In genomic region chr14:35292051-35292769, GRCh38 we compare ENCODE assay signal across 8 cellular contexts. TPM values are rescaled to one million over a fixed set of nuclear protein-coding genes. Genes with fewer than 3 reads are reported as not detected.
DNase-seq lines count a peak whose midpoint lies in the region; ATAC-seq and TF ChIP-seq lines count a peak whose summit lies in the region.

TSS of gene PSMA6 (plus strand) at chr14:35292382. CDS start at chr14:35292477, 95 bp downstream.

- H3K79me2 ChIP-seq in PC-9 (ENCODE audit: low read depth): peaks cover 49% of the 10 kb centered on the region

- H3K4me3 ChIP-seq in Jurkat, Clone E6-1 (ENCODE audit: low read length): peak within 1 kb of the TSS; percentile 100
- peak within 1 kb of the TSS; percentile 94 for H3K4me3 ChIP-seq in PC-9

- H2AFZ ChIP-seq in PC-9: peak within 1 kb of the TSS; percentile 92

- TF ChIP-seq CTCF in PC-9 (conservative IDR thresholded peaks at IDR 0.05): no peak

- H3K27ac ChIP-seq in PC-9: peak within 1 kb of the TSS; percentile 67
- H3K27ac ChIP-seq in epithelial cell of prostate: peak within 1 kb of the TSS; percentile 84

- no peaks in the 10 kb centered on the region for H3K9me3 ChIP-seq in PC-9 (ENCODE audit: insufficient read depth, low read depth)

- DNase-seq in DMS153 (lab: John Stamatoyannopoulos, UW) (peak; percentile 99), PC-9 (peak; percentile 94 to 95), epithelial cell of prostate (ENCODE audit: low read depth, low spot score) (peak; percentile 92), mucosa of gallbladder (ENCODE audit: low spot score) (peak; percentile 99)
- peak; percentile 100 for DNase-seq in Jurkat, Clone E6-1 (ENCODE audit: low read depth, low spot score)
- peak; percentile 98 for DNase-seq in activated T-cell treated with anti-CD3 and anti-CD28 coated beads, Interleukin-2, amount 50 U/mL, for 1 hour
- peak; percentile 96 to 98 for DNase-seq in stimulated activated CD8-positive, alpha-beta memory T cell treated with anti-CD3 and anti-CD28 coated beads, Interleukin-4, amount 100 ng/mL, for 4 hours (ENCODE audit: low read depth in 2 of 2, low spot score in 1 of 2)

- ATAC-seq in GM21619 (IDR thresholded peaks at IDR 0.05; ENCODE audit: unreplicated experiment): peak; percentile 81

- POLR2A ChIA-PET in PC-9 (lab: Charles Lee; ENCODE audit: unreplicated experiment): interaction anchor here (0.7 to 1.0 kb wide), 4 partner anchors 13 to 392 kb away, joined by 3 to 5 read pairs (median 4); partner anchors contain the start of gene NFKBIA

- no peaks in the 10 kb centered on the region; the same call in 1 of the 2 replicates for H4K20me1 ChIP-seq in PC-9 (ENCODE audit: insufficient read depth)

- BruUV-seq in PC-9 (replicated peaks; lab: Mats Ljungman, UMichigan): TSS peak; percentile 72

- peak within 1 kb of the TSS; percentile 98 for H3K4me2 ChIP-seq in PC-9

- CTCF ChIA-PET in PC-9 (lab: Charles Lee): interaction anchor here (1.1 kb wide), 1 partner anchor 77 kb away, joined by 3 read pairs; no protein-coding TSS in a partner anchor

- no peaks in the 10 kb centered on the region for H3K9me2 ChIP-seq in PC-9 (ENCODE audit: insufficient read depth)

- peaks cover 21% of the 10 kb centered on the region for H3K4me1 ChIP-seq in PC-9 (replicated peaks; ENCODE audit: insufficient read depth)

- H3K27me3 ChIP-seq in PC-9 (ENCODE audit: insufficient read depth, low read depth): no peaks in the 10 kb centered on the region

- no peaks in the 10 kb centered on the region for H3F3A ChIP-seq in PC-9 (ENCODE audit: insufficient read depth, low read depth)

- intact Hi-C loops in PC-9 (cut with micrococcal nuclease; ENCODE audit: unreplicated experiment): loop anchor here (1.0 to 5.0 kb wide), 3 partner anchors 41 to 245 kb away; partner anchors contain the start of genes FAM177A1 and PPP2R3C

- H3K36me3 ChIP-seq in PC-9 (ENCODE audit: low read depth): no peaks in the 10 kb centered on the region

RNA-seq across cellular contexts. Expression of gene PSMA6, which starts in this region (rescaled TPM):
- polyA plus RNA-seq in Jurkat, Clone E6-1 (2012; ENCODE audit: insufficient read depth, insufficient read length): 613 TPM
- total RNA-seq in PC-9 (2021) (118 and 188 TPM in 2 replicates), mucosa of gallbladder (93.8 TPM)

Comparison
In these comparisons a context has a peak if more than half of its experiments do, and no peak if none do; other contexts are left out.
1. Peak in every context shown above with its lines: DNase-seq, ATAC-seq, H3K4me3 ChIP-seq and H3K27ac ChIP-seq.